ENCODE assay signal across 9 cellular contexts in genomic region chr2:86107031-86107430, GRCh38. TPM values are rescaled to one million over a fixed set of nuclear protein-coding genes. Genes with fewer than 3 reads are reported as not detected.
DNase-seq lines count a peak whose midpoint lies in the region; ATAC-seq lines count a peak whose summit lies in the region.
"Had no signal": no experiment of that assay in that cellular context is flagged by ENCODE, and none has a peak within 500 bp of the region (broad histone marks: within the 10 kb centered on the region; RNA-seq: fewer than 3 reads in every experiment).

No MANE protein-coding gene starts in this region.

- peaks cover 2% of the 10 kb centered on the region for H3K9me3 Mint-ChIP-seq in activated CD4-positive, alpha-beta T cell treated with anti-CD3 and anti-CD28 coated beads, Interleukin-2, amount 10 ng/mL, durations not matched to agents 7 days and 5 days
- H3K9me3 Mint-ChIP-seq in activated T-helper 1 cell treated with anti-CD3 and anti-CD28 coated beads, Interleukin-12 subunit alpha, Interleukin-12 subunit beta, Interleukin-2, Interleukin-4 antibody, amounts not matched to agents 30 ng/mL and 10 ng/mL and 1 ng/mL, durations not matched to agents 14 hours and 24 hours and 36 hours = peaks cover 5% of the 10 kb centered on the region

- peak overlapping the region; percentile 64 for H3K4me3 ChIP-seq in thymus (ENCODE audit: low read length)

- H3K27ac ChIP-seq in thymus (ENCODE audit: low read depth) = no peak overlapping the region

- WGBS in thymus = 33% methylated on average over 5 of the region's 5 CpGs

- peak overlapping the region; percentile 84 for H3K4me3 Mint-ChIP-seq in activated CD4-positive, alpha-beta T cell treated with anti-CD3 and anti-CD28 coated beads, Interleukin-2, amount 10 ng/mL, durations not matched to agents 7 days and 5 days
- H3K4me3 Mint-ChIP-seq in activated T-helper 1 cell treated with anti-CD3 and anti-CD28 coated beads, Interleukin-12 subunit alpha, Interleukin-12 subunit beta, Interleukin-2, Interleukin-4 antibody, amounts not matched to agents 30 ng/mL and 10 ng/mL and 1 ng/mL, durations not matched to agents 14 hours and 24 hours and 36 hours = peak overlapping the region; percentile 91

- no peaks in the 10 kb centered on the region for H3K27me3 Mint-ChIP-seq in activated CD4-positive, alpha-beta T cell treated with anti-CD3 and anti-CD28 coated beads, Interleukin-2, amount 10 ng/mL, durations not matched to agents 7 days and 5 days
- H3K27me3 Mint-ChIP-seq in activated T-helper 1 cell treated with anti-CD3 and anti-CD28 coated beads, Interleukin-12 subunit alpha, Interleukin-12 subunit beta, Interleukin-2, Interleukin-4 antibody, amounts not matched to agents 30 ng/mL and 10 ng/mL and 1 ng/mL, durations not matched to agents 14 hours and 24 hours and 36 hours (ENCODE audit: insufficient read depth) = no peaks in the 10 kb centered on the region

- H3K36me3 Mint-ChIP-seq in activated CD4-positive, alpha-beta T cell treated with anti-CD3 and anti-CD28 coated beads, Interleukin-2, amount 10 ng/mL, durations not matched to agents 7 days and 5 days (ENCODE audit: low read depth) = peaks cover 46% of the 10 kb centered on the region
- H3K36me3 Mint-ChIP-seq in activated T-helper 1 cell treated with anti-CD3 and anti-CD28 coated beads, Interleukin-12 subunit alpha, Interleukin-12 subunit beta, Interleukin-2, Interleukin-4 antibody, amounts not matched to agents 30 ng/mL and 10 ng/mL and 1 ng/mL, durations not matched to agents 14 hours and 24 hours and 36 hours (ENCODE audit: low read depth) = peaks cover 38% of the 10 kb centered on the region

- DNase-seq in activated CD4-positive, alpha-beta T cell treated with anti-CD3 and anti-CD28 coated beads, Interleukin-2, amount 10 ng/mL, durations not matched to agents 7 days and 5 days = peak; percentile 17
- no peak for DNase-seq in activated CD4-positive, alpha-beta T cell treated with anti-CD3 and anti-CD28 coated beads for 48 hours
- DNase-seq in activated T-helper 1 cell treated with anti-CD3 and anti-CD28 coated beads, Interleukin-12 subunit alpha, Interleukin-12 subunit beta, Interleukin-2, Interleukin-4 antibody, amounts not matched to agents 30 ng/mL and 10 ng/mL and 1 ng/mL, durations not matched to agents 14 hours and 24 hours and 36 hours (ENCODE audit: low spot score) = no peak
- DNase-seq in iris pigment epithelial cell (ENCODE audit: low read depth) (peak; percentile 6), cortex of kidney (lab: John Stamatoyannopoulos, UW) (no peak), NCI-H345 (lab: John Stamatoyannopoulos, UW) (no peak)
- DNase-seq: NCI-H1436 treated with DMSO at 0.1 percent for 48 hours had no signal

- POLR2A ChIA-PET in activated CD4-positive, alpha-beta T cell treated with anti-CD3 and anti-CD28 coated beads, Interleukin-2, amount 10 ng/mL, durations not matched to agents 7 days and 5 days (lab: Charles Lee) = no interaction called here

- H3K4me1 ChIP-seq in thymus (ENCODE audit: control insufficient read depth, insufficient read depth, low read length) = no peaks in the 10 kb centered on the region

- intact Hi-C loops in activated T-helper 1 cell treated with anti-CD3 and anti-CD28 coated beads, Interleukin-12 subunit alpha, Interleukin-12 subunit beta, Interleukin-2, Interleukin-4 antibody, amounts not matched to agents 30 ng/mL and 10 ng/mL and 1 ng/mL, durations not matched to agents 14 hours and 24 hours and 36 hours (cut with micrococcal nuclease) = loop anchor here (5.0 kb wide), 2 partner anchors 570 to 690 kb away; partner anchors contain the start of genes MAT2A and SH2D6

- H3K27me3 ChIP-seq in thymus (ENCODE audit: control insufficient read depth, insufficient read depth) = no peaks in the 10 kb centered on the region

- peaks cover 46% of the 10 kb centered on the region for H3K4me1 Mint-ChIP-seq in activated CD4-positive, alpha-beta T cell treated with anti-CD3 and anti-CD28 coated beads, Interleukin-2, amount 10 ng/mL, durations not matched to agents 7 days and 5 days
- peaks cover 55% of the 10 kb centered on the region for H3K4me1 Mint-ChIP-seq in activated T-helper 1 cell treated with anti-CD3 and anti-CD28 coated beads, Interleukin-12 subunit alpha, Interleukin-12 subunit beta, Interleukin-2, Interleukin-4 antibody, amounts not matched to agents 30 ng/mL and 10 ng/mL and 1 ng/mL, durations not matched to agents 14 hours and 24 hours and 36 hours (ENCODE audit: low read depth)

- H3K36me3 ChIP-seq in thymus (ENCODE audit: control insufficient read depth, insufficient read depth) = peaks cover 14% of the 10 kb centered on the region

- ATAC-seq in GM21390 (IDR thresholded peaks at IDR 0.05; ENCODE audit: unreplicated experiment) = no peak

- CTCF ChIA-PET in activated CD4-positive, alpha-beta T cell treated with anti-CD3 and anti-CD28 coated beads, Interleukin-2, amount 10 ng/mL, durations not matched to agents 7 days and 5 days (lab: Charles Lee) = interaction anchor here (1.0 to 1.9 kb wide), 4 partner anchors 17 to 279 kb away, joined by 3 to 6 read pairs (median 4); no protein-coding TSS in a partner anchor

- H3K27ac Mint-ChIP-seq in activated CD4-positive, alpha-beta T cell treated with anti-CD3 and anti-CD28 coated beads, Interleukin-2, amount 10 ng/mL, durations not matched to agents 7 days and 5 days = peak overlapping the region; percentile 99
- peak overlapping the region; percentile 99 for H3K27ac Mint-ChIP-seq in activated T-helper 1 cell treated with anti-CD3 and anti-CD28 coated beads, Interleukin-12 subunit alpha, Interleukin-12 subunit beta, Interleukin-2, Interleukin-4 antibody, amounts not matched to agents 30 ng/mL and 10 ng/mL and 1 ng/mL, durations not matched to agents 14 hours and 24 hours and 36 hours

- H3K9me3 ChIP-seq in thymus (ENCODE audit: control insufficient read depth) = no peaks in the 10 kb centered on the region

RNA-seq across cellular contexts. Expression of gene PTCD3, which starts 1.0 kb away (rescaled TPM):
- total RNA-seq in activated CD4-positive, alpha-beta T cell treated with anti-CD3 and anti-CD28 coated beads, Interleukin-2, amount 10 ng/mL, durations not matched to agents 7 days and 5 days = 100 to 1,000 TPM; 141 to 162 TPM
- 164 and 165 TPM in 2 replicates for total RNA-seq in activated T-helper 1 cell treated with anti-CD3 and anti-CD28 coated beads, Interleukin-12 subunit alpha, Interleukin-12 subunit beta, Interleukin-2, Interleukin-4 antibody, amounts not matched to agents 30 ng/mL and 10 ng/mL and 1 ng/mL, durations not matched to agents 14 hours and 24 hours and 36 hours
- polyA plus RNA-seq in thymus = 57.4 TPM

RNA-seq across cellular contexts. Expression of gene POLR1A, which starts 1.3 kb away (rescaled TPM):
- 10 to 100 TPM; 34.5 to 36.6 TPM for total RNA-seq in activated CD4-positive, alpha-beta T cell treated with anti-CD3 and anti-CD28 coated beads, Interleukin-2, amount 10 ng/mL, durations not matched to agents 7 days and 5 days
- 69.7 and 74.6 TPM in 2 replicates for total RNA-seq in activated T-helper 1 cell treated with anti-CD3 and anti-CD28 coated beads, Interleukin-12 subunit alpha, Interleukin-12 subunit beta, Interleukin-2, Interleukin-4 antibody, amounts not matched to agents 30 ng/mL and 10 ng/mL and 1 ng/mL, durations not matched to agents 14 hours and 24 hours and 36 hours
- 3.3 TPM for polyA plus RNA-seq in thymus

Comparison
In these comparisons a context has a peak if more than half of its experiments do, and no peak if none do; other contexts are left out.
1. DNase-seq: peak in activated CD4-positive, alpha-beta T cell treated with anti-CD3 and anti-CD28 coated beads, Interleukin-2, amount 10 ng/mL, durations not matched to agents 7 days and 5 days (single experiment) and iris pigment epithelial cell (single experiment); none in activated CD4-positive, alpha-beta T cell treated with anti-CD3 and anti-CD28 coated beads for 48 hours (single experiment), activated T-helper 1 cell treated with anti-CD3 and anti-CD28 coated beads, Interleukin-12 subunit alpha, Interleukin-12 subunit beta, Interleukin-2, Interleukin-4 antibody, amounts not matched to agents 30 ng/mL and 10 ng/mL and 1 ng/mL, durations not matched to agents 14 hours and 24 hours and 36 hours (single experiment), cortex of kidney (single experiment) and NCI-H345 (single experiment).